In genomic region chr3:25592510-25592968, GRCh38 we compare ENCODE assay signal across 9 cellular contexts.
A peak's percentile ranks its signal among the peaks of the same experiment; 100 is the strongest.
DNase-seq lines count a peak whose midpoint lies in the region; ATAC-seq, FAIRE-seq and TF ChIP-seq lines count a peak whose summit lies in the region.
"Had no signal": no experiment of that assay in that cellular context is flagged by ENCODE, and none has a peak within 500 bp of the region (broad histone marks: within the 10 kb centered on the region; RNA-seq: fewer than 3 reads in every experiment).

No MANE protein-coding gene starts in this region.

- TF ChIP-seq POLR2A in adrenal gland (IDR thresholded peaks at IDR 0.05), result no peak

- peak overlapping the region; percentile 79 for H3K27ac ChIP-seq in ACC112 (ENCODE audit: low read depth, low read length)
- peak overlapping the region in 2 of 5 donors; percentile 24 to 41 for H3K27ac ChIP-seq in adrenal gland
- peak overlapping the region; percentile 45 to 74 for H3K27ac ChIP-seq in kidney (ENCODE audit: low read depth in 2 of 2, low read length in 2 of 2)

- peak overlapping the region; percentile 45 for H2AFZ ChIP-seq in ACC112 (ENCODE audit: low read length, unreplicated experiment)

- TF ChIP-seq CTCF in adrenal gland (IDR thresholded peaks at IDR 0.05), result peak in 1 of 6 experiments; percentile 17
- no peak for TF ChIP-seq CTCF in kidney (IDR thresholded peaks at IDR 0.05; ENCODE audit: borderline replicate concordance, extremely low read depth, insufficient read depth)

- H3K9me3 ChIP-seq in adrenal gland (replicated peaks in 1 of 3) (no peaks in the 10 kb centered on the region), kidney (ENCODE audit: control insufficient read depth in 1 of 2, low read length in 2 of 2) (no peaks in the 10 kb centered on the region)

- 25 to 37% (median 31%) methylated on average over 3 of the region's 3 CpGs for WGBS in adrenal gland, 4 donors

- no peaks in the 10 kb centered on the region for H3K79me2 ChIP-seq in ACC112 (ENCODE audit: control insufficient read depth, insufficient read depth, low read length, unreplicated experiment)

- intact Hi-C loops in adrenal gland (cut with DNase I), result loop anchor here (5.0 to 10.0 kb wide), 2 partner anchors 160 to 818 kb away; no protein-coding TSS in a partner anchor
- intact Hi-C loops in kidney (cut with DNase I), result loop anchor here (10.0 kb wide), 1 partner anchor 818 kb away; no protein-coding TSS in a partner anchor

- H3K36me3 ChIP-seq in ACC112 (ENCODE audit: insufficient read depth, low read length) (no peaks in the 10 kb centered on the region), adrenal gland (replicated peaks in 1 of 2) (peaks cover 0 to 8% of the 10 kb centered on the region in 2 donors), kidney (ENCODE audit: control insufficient read depth in 1 of 2, insufficient read depth in 2 of 2, low read length in 2 of 2) (peaks cover 0 to 14% of the 10 kb centered on the region in 2 donors)

- peak overlapping the region in 1 of 2 donors; percentile 46 for H3K9ac ChIP-seq in kidney (ENCODE audit: low read length in 2 of 2)

- H3K4me3 ChIP-seq in ACC112 (ENCODE audit: low read depth, low read length), result peak overlapping the region; percentile 23; the same call in 1 of the 2 replicates
- no peak overlapping the region for H3K4me3 ChIP-seq in adrenal gland
- H3K4me3 ChIP-seq in kidney (ENCODE audit: low read length in 2 of 2), result no peak overlapping the region

- H3K27me3 ChIP-seq in ACC112 (ENCODE audit: insufficient read depth, low read length), result no peaks in the 10 kb centered on the region
- no peaks in the 10 kb centered on the region for H3K27me3 ChIP-seq in adrenal gland

- peaks cover 20% of the 10 kb centered on the region for H3K4me1 ChIP-seq in ACC112 (ENCODE audit: control insufficient read depth, insufficient read depth, low read length, unreplicated experiment)
- peaks cover 6 to 44% of the 10 kb centered on the region in 2 donors for H3K4me1 ChIP-seq in adrenal gland (replicated peaks in 1 of 2)
- H3K4me1 ChIP-seq in kidney (ENCODE audit: control insufficient read depth in 1 of 2, insufficient read depth in 1 of 2, low read depth in 1 of 2, low read length in 2 of 2), result peaks cover 17 to 20% of the 10 kb centered on the region in 2 donors

- no peak for FAIRE-seq in kidney (lab: Jason Lieb, UNC)

- ATAC-seq in HG03039 (IDR thresholded peaks at IDR 0.05; ENCODE audit: unreplicated experiment), result no peak

- DNase-seq in HCEC 1CT (peak; percentile 83), adrenal gland (peak in 4 of 7 donors; percentile 31 to 56 (median 46)), kidney (peak; percentile 87), NOMO-1 (lab: John Stamatoyannopoulos, UW; ENCODE audit: unreplicated experiment in 2 of 2) (no peak), cerebellar nuclear complex (lab: John Stamatoyannopoulos, UW) (no peak), NCI-H2107 treated with DMSO at 0.1 percent for 48 hours (lab: John Stamatoyannopoulos, UW; ENCODE audit: unreplicated experiment) (no peak)
- DNase-seq: activated T-cell treated with anti-CD3 and anti-CD28 coated beads, Interleukin-2, amount 50 U/mL, for 72 hours had no signal

Comparison
In these comparisons a context has a peak if more than half of its experiments do, and no peak if none do; other contexts are left out.
1. DNase-seq: peak in HCEC 1CT (single experiment), adrenal gland (4 of 7) and kidney (single experiment); none in NOMO-1 (0 of 2), cerebellar nuclear complex (0 of 2) and NCI-H2107 treated with DMSO at 0.1 percent for 48 hours (single experiment).